ENCODE assay signal across 9 cellular contexts in genomic region chr2:158962074-158962473, GRCh38.
"Had no signal": no experiment of that assay in that cellular context is flagged by ENCODE, and none has a peak within 500 bp of the region (broad histone marks: within the 10 kb centered on the region; RNA-seq: fewer than 3 reads in every experiment).

No MANE protein-coding gene starts in this region.

- H3K4me3 ChIP-seq: GM23248, HAP-1 had no signal

- DNase-seq: GM23248, GOT3, H7, HFFc6, KG1 had no signal

- H3K27ac ChIP-seq: GM23248, HL-60 had no signal

- H2AFZ ChIP-seq: GM23248 had no signal

- H3K9ac ChIP-seq: GM23248 had no signal

- ATAC-seq: HepG2 had no signal

- H3K9me3 ChIP-seq: HAP-1 had no signal

- H3K27ac Mint-ChIP-seq: HFFc6, IgD-negative memory B cell had no signal

- H3K36me3 ChIP-seq: HAP-1 had no signal

- H3K9me3 Mint-ChIP-seq: HFFc6 had no signal

- H3K4me3 Mint-ChIP-seq: HFFc6, IgD-negative memory B cell had no signal

- H3K36me3 Mint-ChIP-seq: IgD-negative memory B cell had no signal
